8 cellular contexts compared by ENCODE assay signal in the genomic region with DNA sequence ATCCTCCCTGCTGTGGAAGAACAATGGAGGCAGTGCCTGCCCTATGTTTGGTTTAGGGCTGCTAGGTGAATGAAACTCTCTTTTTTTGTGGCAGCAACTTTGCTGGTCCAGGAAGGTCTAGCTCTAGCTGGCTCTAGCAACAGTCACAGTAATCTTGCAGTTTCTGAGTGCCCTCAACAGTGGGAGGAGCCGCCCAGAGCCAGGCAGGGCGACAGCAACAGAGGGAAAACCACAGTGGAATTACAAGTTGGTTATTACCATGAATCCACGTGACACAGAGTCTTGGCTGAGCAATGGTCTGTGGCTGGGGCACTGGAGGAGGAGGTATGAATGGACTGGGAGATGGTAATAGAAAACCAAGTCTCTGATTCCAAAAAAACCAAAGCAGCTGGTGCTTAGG. TPM values are rescaled to one million over a fixed set of nuclear protein-coding genes. Genes with fewer than 3 reads are reported as not detected.
DNase-seq lines count a peak whose midpoint lies in the region; ATAC-seq and TF ChIP-seq lines count a peak whose summit lies in the region.

No MANE protein-coding gene starts in this region.

- DNase-seq in AG09319 (ENCODE audit: extremely low read depth, low read depth) (peak; percentile 49), NCI-H2227 treated with DMSO at 0.1 percent for 48 hours (lab: John Stamatoyannopoulos, UW) (peak; percentile 51), iris pigment epithelial cell (ENCODE audit: low read depth) (peak; percentile 78), D341Med (ENCODE audit: low spot score) (no peak), SK-N-DZ (ENCODE audit: low spot score) (no peak)

- peaks cover 32% of the 10 kb centered on the region for H3K4me1 ChIP-seq in stomach smooth muscle (ENCODE audit: control insufficient read depth, insufficient read depth, low read length)

- H3K27ac ChIP-seq in angular gyrus (ENCODE audit: low read depth, low read length) (peak overlapping the region; percentile 68), stomach smooth muscle (ENCODE audit: low read length) (peak overlapping the region; percentile 24)

- H3K9ac ChIP-seq in stomach smooth muscle (ENCODE audit: low read length in 2 of 2), result no peak overlapping the region

- H3K36me3 ChIP-seq in stomach smooth muscle (ENCODE audit: control insufficient read depth in 2 of 2, insufficient read depth in 2 of 2, low read length in 2 of 2), result peaks cover 34% of the 10 kb centered on the region in 2 donors

- ATAC-seq in GM21423 (IDR thresholded peaks at IDR 0.05; ENCODE audit: unreplicated experiment), result peak; percentile 30

- H3K9me3 ChIP-seq in stomach smooth muscle (ENCODE audit: control insufficient read depth in 2 of 2, low read length in 2 of 2), result no peaks in the 10 kb centered on the region

- no peaks in the 10 kb centered on the region for H3K27me3 ChIP-seq in stomach smooth muscle (ENCODE audit: control insufficient read depth in 1 of 2, insufficient read depth in 2 of 2, low read length in 2 of 2)

- no peak for TF ChIP-seq CTCF in AG09319 (IDR thresholded peaks at IDR 0.05; ENCODE audit: low read depth, low read length)

- no peak overlapping the region for H3K4me3 ChIP-seq in stomach smooth muscle (ENCODE audit: low read length in 2 of 2)

RNA-seq across cellular contexts. Expression of a gene that starts 10.3 kb away (rescaled TPM):
- polyA plus RNA-seq in SK-N-DZ (2014; cell fraction: cytosol; rRNA removed), result 0.72 and 2.0 TPM in 2 replicates
- 1.3 and 3.3 TPM in 2 replicates for polyA plus RNA-seq in SK-N-DZ (2014; cell fraction: nucleus; rRNA removed)

RNA-seq across cellular contexts. Expression of a gene that starts 11.8 kb away (rescaled TPM):
- polyA plus RNA-seq in SK-N-DZ (2014; cell fraction: cytosol; rRNA removed), result 36.0 and 46.1 TPM in 2 replicates
- polyA plus RNA-seq in SK-N-DZ (2014; cell fraction: nucleus; rRNA removed), result 477 and 734 TPM in 2 replicates

RNA-seq across cellular contexts. Expression of a gene that starts 20.4 kb away (rescaled TPM):
- polyA plus RNA-seq in SK-N-DZ (2014; cell fraction: cytosol; rRNA removed), result 0.05 and 0.59 TPM in 2 replicates
- polyA plus RNA-seq in SK-N-DZ (2014; cell fraction: nucleus; rRNA removed), result 1.5 and 5.5 TPM in 2 replicates

RNA-seq across cellular contexts. Expression of a gene that starts 21.8 kb away (rescaled TPM):
- 88.1 and 90.3 TPM in 2 replicates for polyA plus RNA-seq in SK-N-DZ (2014; cell fraction: cytosol; rRNA removed)
- 51.0 and 78.7 TPM in 2 replicates for polyA plus RNA-seq in SK-N-DZ (2014; cell fraction: nucleus; rRNA removed)

RNA-seq across cellular contexts. Expression of a gene that starts 34.7 kb away (rescaled TPM):
- 12.5 and 12.6 TPM in 2 replicates for polyA plus RNA-seq in SK-N-DZ (2014; cell fraction: cytosol; rRNA removed)
- 6.9 and 13.5 TPM in 2 replicates for polyA plus RNA-seq in SK-N-DZ (2014; cell fraction: nucleus; rRNA removed)

Comparison
In these comparisons a context has a peak if more than half of its experiments do, and no peak if none do; other contexts are left out.
1. DNase-seq: peak in AG09319 (single experiment), NCI-H2227 treated with DMSO at 0.1 percent for 48 hours (single experiment) and iris pigment epithelial cell (single experiment); none in D341Med (single experiment) and SK-N-DZ (single experiment).